ENCODE assay signal across 24 cellular contexts in the genomic region with DNA sequence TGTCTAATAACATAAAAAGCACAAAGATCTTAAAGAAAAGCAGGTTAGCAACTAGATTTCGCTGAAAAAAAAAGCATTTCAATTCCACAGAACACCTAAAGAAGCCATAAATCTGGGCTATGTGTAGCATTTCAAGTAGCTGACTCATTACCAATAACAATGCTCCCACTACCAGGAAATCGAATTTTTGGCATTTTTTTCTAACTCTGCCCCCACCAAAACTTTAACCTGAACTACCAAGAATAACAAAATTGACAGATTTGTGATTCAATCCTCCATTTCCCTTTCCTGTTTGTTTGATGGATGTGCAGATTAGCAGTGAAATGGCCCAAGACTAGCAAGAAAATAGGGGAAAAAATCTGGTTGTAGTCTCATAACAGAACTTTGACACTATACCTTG.
DNase-seq lines count a peak whose midpoint lies in the region; ATAC-seq and TF ChIP-seq lines count a peak whose summit lies in the region.
"Had no signal": no experiment of that assay in that cellular context is flagged by ENCODE, and none has a peak within 500 bp of the region (broad histone marks: within the 10 kb centered on the region; RNA-seq: fewer than 3 reads in every experiment).

No MANE protein-coding gene starts in this region.

- H3K9me3 Mint-ChIP-seq in activated naive CD8-positive, alpha-beta T cell treated with anti-CD3 and anti-CD28 coated beads, Interleukin-2, amount 50 U/mL, for 24 hours: no peaks in the 10 kb centered on the region

- H3K27me3 ChIP-seq in kidney epithelial cell (ENCODE audit: control insufficient read depth, insufficient read depth, low read length): no peaks in the 10 kb centered on the region
- H3K27me3 ChIP-seq: ascending aorta; BLaER1 treated with 17β-estradiol and CSF1 and Interleukin-3, amounts not matched to agents 10 nM and 100 nM; vagina had no signal

- no peak overlapping the region for H3K4me3 ChIP-seq in kidney epithelial cell (ENCODE audit: low read depth, low read length)
- H3K4me3 ChIP-seq: ascending aorta; BLaER1 treated with 17β-estradiol and CSF1 and Interleukin-3, amounts not matched to agents 10 nM and 100 nM; vagina had no signal

- H3K4me1 Mint-ChIP-seq in activated naive CD8-positive, alpha-beta T cell treated with anti-CD3 and anti-CD28 coated beads, Interleukin-2, amount 50 U/mL, for 24 hours: no peaks in the 10 kb centered on the region
- H3K4me1 Mint-ChIP-seq: activated naive CD4-positive, alpha-beta T cell treated with anti-CD3 and anti-CD28 coated beads, Interleukin-2, amount 10 ng/mL, durations not matched to agents 7 days and 5 days had no signal

- ATAC-seq in activated naive CD8-positive, alpha-beta T cell treated with anti-CD3 and anti-CD28 coated beads, Interleukin-2, amount 50 U/mL, for 24 hours: no peak
- no peak for ATAC-seq in GM21786 (IDR thresholded peaks at IDR 0.05; ENCODE audit: unreplicated experiment)
- ATAC-seq in HG03097 (IDR thresholded peaks at IDR 0.05; ENCODE audit: low FRiP score, unreplicated experiment): no peak
- ATAC-seq: activated CD4-positive, CD25-positive, alpha-beta regulatory T cell treated with anti-CD3 and anti-CD28 coated beads, Interleukin-2, amount 50 U/mL, for 24 hours; activated CD8-positive, alpha-beta T cell treated with anti-CD3 and anti-CD28 coated beads, Interleukin-2, amount 10 ng/mL, durations not matched to agents 7 days and 5 days; activated T-cell treated with anti-CD3 and anti-CD28 coated beads, Interleukin-2, amount 50 U/mL, for 4 hours; left cardiac atrium had no signal

- DNase-seq in EL: peak; percentile 53
- DNase-seq in dermis microvascular lymphatic vessel endothelial cell (ENCODE audit: low read depth in 2 of 2): peak; percentile 15 to 84
- DNase-seq in kidney epithelial cell (ENCODE audit: low read depth): peak; percentile 38
- no peak for DNase-seq in activated naive CD8-positive, alpha-beta T cell treated with anti-CD3 and anti-CD28 coated beads, Interleukin-2, amount 50 U/mL, for 24 hours
- DNase-seq in medulla oblongata (ENCODE audit: extremely low spot score): no peak
- DNase-seq: activated CD8-positive, alpha-beta T cell treated with anti-CD3 and anti-CD28 coated beads, Interleukin-2, amount 10 ng/mL, durations not matched to agents 7 days and 5 days; activated naive CD4-positive, alpha-beta T cell treated with anti-CD3 and anti-CD28 coated beads, Interleukin-2, amount 10 ng/mL, durations not matched to agents 7 days and 5 days; activated T-cell treated with anti-CD3 and anti-CD28 coated beads, Interleukin-2, amount 50 U/mL, for 4 hours; DMS 273 treated with DMSO at 0.1 percent for 48 hours; hippocampal formation; left cardiac atrium; NCI-H1417; NCI-H2107; NCI-H510A; nephron progenitor cell; substantia nigra had no signal

- no peak for TF ChIP-seq EP300 in Ishikawa (IDR thresholded peaks at IDR 0.05; ENCODE audit: borderline replicate concordance)

- H3K27ac Mint-ChIP-seq in activated naive CD8-positive, alpha-beta T cell treated with anti-CD3 and anti-CD28 coated beads, Interleukin-2, amount 50 U/mL, for 24 hours: no peak overlapping the region
- H3K27ac Mint-ChIP-seq: activated CD8-positive, alpha-beta T cell treated with anti-CD3 and anti-CD28 coated beads, Interleukin-2, amount 10 ng/mL, durations not matched to agents 7 days and 5 days; activated naive CD4-positive, alpha-beta T cell treated with anti-CD3 and anti-CD28 coated beads, Interleukin-2, amount 10 ng/mL, durations not matched to agents 7 days and 5 days; mesothelial cell of epicardium; nephron progenitor cell had no signal

- no peaks in the 10 kb centered on the region for H3K27me3 Mint-ChIP-seq in activated naive CD8-positive, alpha-beta T cell treated with anti-CD3 and anti-CD28 coated beads, Interleukin-2, amount 50 U/mL, for 24 hours
- H3K27me3 Mint-ChIP-seq: activated naive CD4-positive, alpha-beta T cell treated with anti-CD3 and anti-CD28 coated beads, Interleukin-2, amount 10 ng/mL, durations not matched to agents 7 days and 5 days had no signal

- no peak for TF ChIP-seq CTCF in kidney epithelial cell (IDR thresholded peaks at IDR 0.05; ENCODE audit: insufficient read depth, low read length, poor library complexity, severe bottlenecking)

- no peak for TF ChIP-seq RAD21 in Ishikawa (IDR thresholded peaks at IDR 0.05; ENCODE audit: low read depth)

- no peaks in the 10 kb centered on the region for H3K36me3 ChIP-seq in kidney epithelial cell (ENCODE audit: control insufficient read depth, insufficient read depth, low read length)
- H3K36me3 ChIP-seq: ascending aorta; BLaER1 treated with 17β-estradiol and CSF1 and Interleukin-3, amounts not matched to agents 10 nM and 100 nM; vagina had no signal

- H3K36me3 Mint-ChIP-seq in activated naive CD8-positive, alpha-beta T cell treated with anti-CD3 and anti-CD28 coated beads, Interleukin-2, amount 50 U/mL, for 24 hours (ENCODE audit: low read depth): no peaks in the 10 kb centered on the region
- H3K36me3 Mint-ChIP-seq: activated naive CD4-positive, alpha-beta T cell treated with anti-CD3 and anti-CD28 coated beads, Interleukin-2, amount 10 ng/mL, durations not matched to agents 7 days and 5 days; mesothelial cell of epicardium had no signal

- no peak overlapping the region for H3K4me3 Mint-ChIP-seq in activated naive CD8-positive, alpha-beta T cell treated with anti-CD3 and anti-CD28 coated beads, Interleukin-2, amount 50 U/mL, for 24 hours
- H3K4me3 Mint-ChIP-seq: activated CD8-positive, alpha-beta T cell treated with anti-CD3 and anti-CD28 coated beads, Interleukin-2, amount 10 ng/mL, durations not matched to agents 7 days and 5 days; activated naive CD4-positive, alpha-beta T cell treated with anti-CD3 and anti-CD28 coated beads, Interleukin-2, amount 10 ng/mL, durations not matched to agents 7 days and 5 days; activated T-cell treated with anti-CD3 and anti-CD28 coated beads, Interleukin-2, amount 50 U/mL, for 4 hours; mesothelial cell of epicardium; nephron progenitor cell had no signal

TF ChIP-seq in Ishikawa, 13 proteins besides CTCF, POLR2A, EP300 and RAD21:
- TF ChIP-seq YY1 (IDR thresholded peaks at IDR 0.05; ENCODE audit: low read depth) (no peak), EGR1 (IDR thresholded peaks at IDR 0.05) (no peak), TEAD4 (IDR thresholded peaks at IDR 0.05) (peak; percentile 38; the same call in 1 of the 2 replicates), TAF1 (IDR thresholded peaks at IDR 0.05; ENCODE audit: low read depth) (no peak), TCF12 (IDR thresholded peaks at IDR 0.05; ENCODE audit: low read depth) (no peak), FOXM1 (IDR thresholded peaks at IDR 0.05; ENCODE audit: borderline replicate concordance, low read depth) (no peak), MAX (IDR thresholded peaks at IDR 0.05) (no peak)
- TF ChIP-seq, protein P1, sequence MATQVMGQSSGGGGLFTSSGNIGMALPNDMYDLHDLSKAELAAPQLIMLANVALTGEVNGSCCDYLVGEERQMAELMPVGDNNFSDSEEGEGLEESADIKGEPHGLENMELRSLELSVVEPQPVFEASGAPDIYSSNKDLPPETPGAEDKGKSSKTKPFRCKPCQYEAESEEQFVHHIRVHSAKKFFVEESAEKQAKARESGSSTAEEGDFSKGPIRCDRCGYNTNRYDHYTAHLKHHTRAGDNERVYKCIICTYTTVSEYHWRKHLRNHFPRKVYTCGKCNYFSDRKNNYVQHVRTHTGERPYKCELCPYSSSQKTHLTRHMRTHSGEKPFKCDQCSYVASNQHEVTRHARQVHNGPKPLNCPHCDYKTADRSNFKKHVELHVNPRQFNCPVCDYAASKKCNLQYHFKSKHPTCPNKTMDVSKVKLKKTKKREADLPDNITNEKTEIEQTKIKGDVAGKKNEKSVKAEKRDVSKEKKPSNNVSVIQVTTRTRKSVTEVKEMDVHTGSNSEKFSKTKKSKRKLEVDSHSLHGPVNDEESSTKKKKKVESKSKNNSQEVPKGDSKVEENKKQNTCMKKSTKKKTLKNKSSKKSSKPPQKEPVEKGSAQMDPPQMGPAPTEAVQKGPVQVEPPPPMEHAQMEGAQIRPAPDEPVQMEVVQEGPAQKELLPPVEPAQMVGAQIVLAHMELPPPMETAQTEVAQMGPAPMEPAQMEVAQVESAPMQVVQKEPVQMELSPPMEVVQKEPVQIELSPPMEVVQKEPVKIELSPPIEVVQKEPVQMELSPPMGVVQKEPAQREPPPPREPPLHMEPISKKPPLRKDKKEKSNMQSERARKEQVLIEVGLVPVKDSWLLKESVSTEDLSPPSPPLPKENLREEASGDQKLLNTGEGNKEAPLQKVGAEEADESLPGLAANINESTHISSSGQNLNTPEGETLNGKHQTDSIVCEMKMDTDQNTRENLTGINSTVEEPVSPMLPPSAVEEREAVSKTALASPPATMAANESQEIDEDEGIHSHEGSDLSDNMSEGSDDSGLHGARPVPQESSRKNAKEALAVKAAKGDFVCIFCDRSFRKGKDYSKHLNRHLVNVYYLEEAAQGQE (IDR thresholded peaks at IDR 0.05; ENCODE audit: low read depth): no peak
TF ChIP-seq in Ishikawa: peak in this region for 1.

Comparison
In these comparisons a context has a peak if more than half of its experiments do, and no peak if none do; other contexts are left out.
1. DNase-seq: peak in EL (single experiment), dermis microvascular lymphatic vessel endothelial cell (2 of 2) and kidney epithelial cell (single experiment); none in activated naive CD8-positive, alpha-beta T cell treated with anti-CD3 and anti-CD28 coated beads, Interleukin-2, amount 50 U/mL, for 24 hours (single experiment) and medulla oblongata (single experiment).